Comparison of ENCODE assay signal across 21 cellular contexts in genomic region chr10:89064764-89065163, GRCh38.
DNase-seq lines count a peak whose midpoint lies in the region; ATAC-seq and TF ChIP-seq lines count a peak whose summit lies in the region.
"Had no signal": no experiment of that assay in that cellular context is flagged by ENCODE, and none has a peak within 500 bp of the region (broad histone marks: within the 10 kb centered on the region; RNA-seq: fewer than 3 reads in every experiment).

No MANE protein-coding gene starts in this region.

- no peaks in the 10 kb centered on the region for H3K4me1 Mint-ChIP-seq in activated CD8-positive, alpha-beta T cell treated with anti-CD3 and anti-CD28 coated beads, Interleukin-2, amount 10 ng/mL, durations not matched to agents 7 days and 5 days (ENCODE audit: low read depth)
- H3K4me1 Mint-ChIP-seq: activated CD4-positive, alpha-beta T cell treated with anti-CD3 and anti-CD28 coated beads, Interleukin-2, amount 10 ng/mL, durations not matched to agents 24 days and 14 days; mesothelial cell of epicardium had no signal

- H3K27me3 Mint-ChIP-seq in activated CD8-positive, alpha-beta T cell treated with anti-CD3 and anti-CD28 coated beads, Interleukin-2, amount 10 ng/mL, durations not matched to agents 7 days and 5 days (ENCODE audit: low read depth): peaks cover 29% of the 10 kb centered on the region

- H3K4me1 ChIP-seq in thyroid gland: peaks cover 0 to 4% of the 10 kb centered on the region in 2 donors
- H3K4me1 ChIP-seq: neural progenitor cell had no signal

- H3K9me3 ChIP-seq in thyroid gland: no peaks in the 10 kb centered on the region
- H3K9me3 ChIP-seq: HAP-1, heart left ventricle had no signal

- no peaks in the 10 kb centered on the region for H3K36me3 ChIP-seq in thyroid gland
- H3K36me3 ChIP-seq: HAP-1, heart left ventricle, neural progenitor cell had no signal

- POLR2A ChIA-PET in activated CD8-positive, alpha-beta T cell treated with anti-CD3 and anti-CD28 coated beads, Interleukin-2, amount 10 ng/mL, durations not matched to agents 7 days and 5 days (lab: Charles Lee): no interaction called here

- intact Hi-C loops in thyroid gland (cut with DNase I): no loop called here

- H3K9me3 Mint-ChIP-seq in activated CD8-positive, alpha-beta T cell treated with anti-CD3 and anti-CD28 coated beads, Interleukin-2, amount 10 ng/mL, durations not matched to agents 7 days and 5 days (ENCODE audit: insufficient read depth): no peaks in the 10 kb centered on the region
- H3K9me3 Mint-ChIP-seq: activated CD4-positive, alpha-beta T cell treated with anti-CD3 and anti-CD28 coated beads, Interleukin-2, amount 10 ng/mL, durations not matched to agents 24 days and 14 days; mesothelial cell of epicardium; neural progenitor cell; stimulated activated naive CD8-positive, alpha-beta T cell treated with anti-CD3 and anti-CD28 coated beads, Interleukin-15, Interleukin-2, amounts not matched to agents 100 ng/mL and 50 ng/mL, for 24 hours had no signal

- TF ChIP-seq CTCF in foreskin fibroblast (IDR thresholded peaks at IDR 0.05; ENCODE audit: low read depth, low read length) (no peak), thyroid gland (IDR thresholded peaks at IDR 0.05) (no peak)

- no peak overlapping the region for H3K4me3 ChIP-seq in foreskin fibroblast (ENCODE audit: low read depth in 1 of 2, low read length in 2 of 2)
- H3K4me3 ChIP-seq in thyroid gland (replicated peaks in 1 of 3): no peak overlapping the region
- H3K4me3 ChIP-seq: HAP-1, heart left ventricle, K562, neural progenitor cell had no signal

- WGBS in thyroid gland, 2 donors: 21 to 28% methylated on average over 4 of the region's 4 CpGs

- no peak for TF ChIP-seq POLR2A in thyroid gland (IDR thresholded peaks at IDR 0.05)

- peak overlapping the region; percentile 3 to 25 (median 10) for H3K27ac ChIP-seq in thyroid gland
- H3K27ac ChIP-seq: neural progenitor cell had no signal

- no peaks in the 10 kb centered on the region for H3K36me3 Mint-ChIP-seq in activated CD8-positive, alpha-beta T cell treated with anti-CD3 and anti-CD28 coated beads, Interleukin-2, amount 10 ng/mL, durations not matched to agents 7 days and 5 days (ENCODE audit: low read depth)
- H3K36me3 Mint-ChIP-seq: mesothelial cell of epicardium, neural progenitor cell had no signal

- ATAC-seq in activated CD8-positive, alpha-beta T cell treated with anti-CD3 and anti-CD28 coated beads, Interleukin-2, amount 10 ng/mL, durations not matched to agents 7 days and 5 days: no peak
- ATAC-seq in HG02973 (IDR thresholded peaks at IDR 0.05; ENCODE audit: unreplicated experiment): no peak
- no peak for ATAC-seq in HG02610 (IDR thresholded peaks at IDR 0.05; ENCODE audit: unreplicated experiment)
- ATAC-seq: K562 had no signal

- peak; percentile 18 for DNase-seq in brain pericyte (ENCODE audit: low read depth, low spot score)
- DNase-seq in foreskin fibroblast: peak; percentile 73 to 80
- DNase-seq in non-pigmented ciliary epithelial cell (ENCODE audit: low read depth): peak; percentile 14
- DNase-seq in thyroid gland: no peak
- DNase-seq in activated CD8-positive, alpha-beta T cell treated with anti-CD3 and anti-CD28 coated beads, Interleukin-2, amount 10 ng/mL, durations not matched to agents 7 days and 5 days: no peak
- no peak for DNase-seq in activated effector memory CD4-positive, alpha-beta T cell treated with anti-CD3 and anti-CD28 coated beads, Interleukin-2, amount 50 U/mL, for 16 hours
- DNase-seq: activated CD4-positive, alpha-beta T cell treated with anti-CD3 and anti-CD28 coated beads, Interleukin-2, amount 10 ng/mL, durations not matched to agents 24 days and 14 days; EL; heart left ventricle; MV-4-11; NCI-H2029; NK-92 treated with Interleukin-12 subunit alpha and Interleukin-12 subunit beta, amount 100 ng/mL, for 24 hours; RPMI8226; stimulated activated CD4-positive, alpha-beta T cell treated with anti-CD3 and anti-CD28 coated beads, Interleukin-1b, Interleukin-23, amount 100 ng/mL, for 48 hours had no signal

- no peaks in the 10 kb centered on the region for H3K27me3 ChIP-seq in thyroid gland
- H3K27me3 ChIP-seq: heart left ventricle, neural progenitor cell had no signal

- no peak overlapping the region for H3K27ac Mint-ChIP-seq in activated CD8-positive, alpha-beta T cell treated with anti-CD3 and anti-CD28 coated beads, Interleukin-2, amount 10 ng/mL, durations not matched to agents 7 days and 5 days
- H3K27ac Mint-ChIP-seq: activated CD4-positive, alpha-beta T cell treated with anti-CD3 and anti-CD28 coated beads, Interleukin-2, amount 10 ng/mL, durations not matched to agents 24 days and 14 days; mesothelial cell of epicardium; neural progenitor cell; stimulated activated naive CD8-positive, alpha-beta T cell treated with anti-CD3 and anti-CD28 coated beads, Interleukin-15, Interleukin-2, amounts not matched to agents 100 ng/mL and 50 ng/mL, for 24 hours had no signal

- CTCF ChIA-PET in activated CD8-positive, alpha-beta T cell treated with anti-CD3 and anti-CD28 coated beads, Interleukin-2, amount 10 ng/mL, durations not matched to agents 7 days and 5 days (lab: Charles Lee): interaction anchor here (1.1 kb wide), 1 partner anchor 9 kb away, joined by 3 read pairs; no protein-coding TSS in a partner anchor

- H3K4me3 Mint-ChIP-seq in activated CD8-positive, alpha-beta T cell treated with anti-CD3 and anti-CD28 coated beads, Interleukin-2, amount 10 ng/mL, durations not matched to agents 7 days and 5 days: no peak overlapping the region
- H3K4me3 Mint-ChIP-seq: activated CD4-positive, alpha-beta T cell treated with anti-CD3 and anti-CD28 coated beads, Interleukin-2, amount 10 ng/mL, durations not matched to agents 24 days and 14 days; mesothelial cell of epicardium; neural progenitor cell; stimulated activated naive CD8-positive, alpha-beta T cell treated with anti-CD3 and anti-CD28 coated beads, Interleukin-15, Interleukin-2, amounts not matched to agents 100 ng/mL and 50 ng/mL, for 24 hours had no signal

Comparison
In these comparisons a context has a peak if more than half of its experiments do, and no peak if none do; other contexts are left out.
1. DNase-seq: peak in brain pericyte (single experiment), foreskin fibroblast (2 of 2) and non-pigmented ciliary epithelial cell (single experiment); none in thyroid gland (0 of 2), activated CD8-positive, alpha-beta T cell treated with anti-CD3 and anti-CD28 coated beads, Interleukin-2, amount 10 ng/mL, durations not matched to agents 7 days and 5 days (single experiment) and activated effector memory CD4-positive, alpha-beta T cell treated with anti-CD3 and anti-CD28 coated beads, Interleukin-2, amount 50 U/mL, for 16 hours (single experiment).